ENCODE assay signal across 8 cellular contexts in the genomic region with DNA sequence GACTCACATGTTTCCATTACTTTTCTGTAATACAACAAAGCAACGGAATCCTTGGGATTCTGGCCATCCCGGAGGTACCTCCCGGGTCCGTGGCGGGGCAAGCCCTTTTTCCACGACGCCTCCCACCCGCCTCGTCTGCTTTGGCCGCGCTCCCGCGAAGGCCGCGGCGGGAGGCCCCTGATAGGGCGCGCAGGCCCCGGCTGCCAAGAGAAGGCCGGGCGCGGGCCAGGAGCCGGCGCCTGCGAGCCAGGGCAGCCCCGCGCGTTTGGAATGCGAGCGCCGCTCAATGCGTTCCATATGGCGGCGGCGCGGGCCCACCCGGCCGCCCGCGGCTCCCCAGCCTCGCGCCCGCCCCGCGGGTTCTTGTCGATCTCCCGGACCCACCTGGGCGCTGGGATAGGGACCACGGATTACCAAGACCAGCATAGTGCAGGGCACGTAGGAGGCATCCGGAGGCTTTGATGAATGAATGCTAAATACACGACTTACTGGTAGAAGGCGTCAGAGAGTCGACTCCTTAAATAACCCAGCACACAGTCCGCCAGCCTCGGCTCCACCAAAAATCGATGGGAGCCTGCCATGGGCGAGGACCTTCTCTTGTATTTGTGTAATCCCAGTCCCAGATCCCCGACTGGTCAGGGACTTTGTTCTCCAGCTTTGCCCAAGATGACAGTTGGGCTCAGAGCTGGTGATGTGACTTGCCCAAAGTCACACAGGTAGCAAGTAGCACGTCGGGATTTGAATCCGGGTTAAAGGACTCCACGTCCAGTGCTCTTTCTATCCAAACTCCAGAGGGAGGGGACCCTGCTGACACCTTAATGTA. TPM values are rescaled to one million over a fixed set of nuclear protein-coding genes. Genes with fewer than 3 reads are reported as not detected.
DNase-seq lines count a peak whose midpoint lies in the region; ATAC-seq and TF ChIP-seq lines count a peak whose summit lies in the region.

No MANE protein-coding gene starts in this region.

- H3K4me3 ChIP-seq in tibial artery = peak overlapping the region; percentile 42 to 54

- TF ChIP-seq CTCF in tibial artery (IDR thresholded peaks at IDR 0.05) = no peak

- ATAC-seq in GM18868 (IDR thresholded peaks at IDR 0.05; ENCODE audit: unreplicated experiment) (no peak), HG02798 (IDR thresholded peaks at IDR 0.05; ENCODE audit: poor library complexity, unreplicated experiment) (no peak)

- no peaks in the 10 kb centered on the region for H3K27me3 Mint-ChIP-seq in activated T-cell treated with anti-CD3 and anti-CD28 coated beads, Interleukin-2, amount 50 U/mL, for 24 hours

- no peak overlapping the region for H3K4me3 Mint-ChIP-seq in activated T-cell treated with anti-CD3 and anti-CD28 coated beads, Interleukin-2, amount 50 U/mL, for 24 hours

- H3K36me3 ChIP-seq in tibial artery = no peaks in the 10 kb centered on the region

- peaks cover 0 to 44% (median 28%) of the 10 kb centered on the region in 4 donors for H3K4me1 ChIP-seq in tibial artery

- no peaks in the 10 kb centered on the region for H3K9me3 ChIP-seq in tibial artery

- H3K27ac ChIP-seq in layer of hippocampus (ENCODE audit: low read depth, low read length) (peak overlapping the region; percentile 38), tibial artery (peak overlapping the region; percentile 90 to 91)

- peaks cover 19% of the 10 kb centered on the region for H3K36me3 Mint-ChIP-seq in activated T-cell treated with anti-CD3 and anti-CD28 coated beads, Interleukin-2, amount 50 U/mL, for 24 hours (ENCODE audit: low read depth)

- H3K27me3 ChIP-seq in layer of hippocampus (ENCODE audit: control insufficient read depth, insufficient read depth, low read length) (no peaks in the 10 kb centered on the region), tibial artery (no peaks in the 10 kb centered on the region)

- no peaks in the 10 kb centered on the region for H3K9me3 Mint-ChIP-seq in activated T-cell treated with anti-CD3 and anti-CD28 coated beads, Interleukin-2, amount 50 U/mL, for 24 hours

- peak overlapping the region; percentile 92 for H3K27ac Mint-ChIP-seq in activated T-cell treated with anti-CD3 and anti-CD28 coated beads, Interleukin-2, amount 50 U/mL, for 24 hours

- intact Hi-C loops in tibial artery (cut with DNase I; ENCODE audit: low total_unique reads) = no loop called here

- peaks cover 87% of the 10 kb centered on the region for H3K4me1 Mint-ChIP-seq in activated T-cell treated with anti-CD3 and anti-CD28 coated beads, Interleukin-2, amount 50 U/mL, for 24 hours (ENCODE audit: low read depth)

- peak; percentile 42 for DNase-seq in activated T-cell treated with anti-CD3 and anti-CD28 coated beads, Interleukin-2, amount 50 U/mL, for 24 hours
- DNase-seq in activated T-cell treated with anti-CD3 and anti-CD28 coated beads for 4 hours = no peak
- peak; percentile 40 for DNase-seq in cerebellum (ENCODE audit: low spot score)
- DNase-seq in tibial artery = peak; percentile 62 to 82
- DNase-seq in NCI-H1436 treated with DMSO at 0.1 percent for 48 hours (lab: John Stamatoyannopoulos, UW) = no peak

RNA-seq across cellular contexts. Expression of a gene that starts 17.6 kb away (rescaled TPM):
- 20.5 TPM for total RNA-seq in cerebellum

RNA-seq across cellular contexts. Expression of a gene that starts 32.0 kb away (rescaled TPM):
- 3.6 TPM for total RNA-seq in cerebellum

RNA-seq across cellular contexts. Expression of a gene that starts 51.9 kb away (rescaled TPM):
- total RNA-seq in cerebellum = 25.8 TPM

Comparison
In these comparisons a context has a peak if more than half of its experiments do, and no peak if none do; other contexts are left out.
1. DNase-seq: peak in activated T-cell treated with anti-CD3 and anti-CD28 coated beads, Interleukin-2, amount 50 U/mL, for 24 hours (single experiment), cerebellum (single experiment) and tibial artery (2 of 2); none in activated T-cell treated with anti-CD3 and anti-CD28 coated beads for 4 hours (single experiment) and NCI-H1436 treated with DMSO at 0.1 percent for 48 hours (single experiment).